ENCODE assay signal across 9 cellular contexts in genomic region chr20:8155848-8156602, GRCh38. TPM values are rescaled to one million over a fixed set of nuclear protein-coding genes. Genes with fewer than 3 reads are reported as not detected.
DNase-seq lines count a peak whose midpoint lies in the region; ATAC-seq and TF ChIP-seq lines count a peak whose summit lies in the region.
"Had no signal": no experiment of that assay in that cellular context is flagged by ENCODE, and none has a peak within 500 bp of the region (broad histone marks: within the 10 kb centered on the region; RNA-seq: fewer than 3 reads in every experiment).

No MANE protein-coding gene starts in this region.

- TF ChIP-seq POLR2A in body of pancreas (IDR thresholded peaks at IDR 0.05) (no peak), testis (IDR thresholded peaks at IDR 0.05) (no peak), tibial nerve (IDR thresholded peaks at IDR 0.05) (no peak)

- peak; percentile 60 for ATAC-seq in body of pancreas
- no peak for ATAC-seq in GM21526 (IDR thresholded peaks at IDR 0.05; ENCODE audit: low FRiP score, unreplicated experiment)

- no peak for TF ChIP-seq EP300 in tibial nerve (IDR thresholded peaks at IDR 0.05)

- WGBS in body of pancreas, 2 donors: 55% methylated on average over 2 of the region's 2 CpGs
- WGBS in testis, 2 donors: 66 to 82% methylated on average over 2 of the region's 2 CpGs
- 47 to 55% methylated on average over 2 of the region's 2 CpGs for WGBS in tibial nerve, 2 donors

- H3K4me3 Mint-ChIP-seq in HFFc6: no peak overlapping the region

- H3K27ac ChIP-seq in body of pancreas: peak overlapping the region in 1 of 4 donors; percentile 45
- no peak overlapping the region for H3K27ac ChIP-seq in testis
- H3K27ac ChIP-seq in tibial nerve: peak overlapping the region in 1 of 4 donors; percentile 47
- H3K27ac ChIP-seq: neutrophil had no signal

- no peaks in the 10 kb centered on the region for H3K36me3 ChIP-seq in body of pancreas (replicated peaks in 1 of 2; ENCODE audit: insufficient read depth in 1 of 2, low read depth in 2 of 2)
- no peaks in the 10 kb centered on the region for H3K36me3 ChIP-seq in testis (ENCODE audit: low read depth, missing control alignments)
- peaks cover 0 to 6% (median 0%) of the 10 kb centered on the region in 3 donors for H3K36me3 ChIP-seq in tibial nerve
- H3K36me3 ChIP-seq: neutrophil had no signal

- H3K27ac Mint-ChIP-seq in HFFc6: peak overlapping the region; percentile 63

- peaks cover 67% of the 10 kb centered on the region for H3K4me1 Mint-ChIP-seq in HFFc6 (ENCODE audit: low read depth)

- H3K9me3 ChIP-seq in body of pancreas (no peaks in the 10 kb centered on the region), testis (no peaks in the 10 kb centered on the region), tibial nerve (no peaks in the 10 kb centered on the region)
- H3K9me3 ChIP-seq: neutrophil had no signal

- H3K36me3 Mint-ChIP-seq in HFFc6 (ENCODE audit: low read depth): peaks cover 23% of the 10 kb centered on the region

- H3K27me3 Mint-ChIP-seq in HFFc6 (ENCODE audit: insufficient read depth): no peaks in the 10 kb centered on the region; the same call in 1 of the 2 replicates

- peak; percentile 73 for DNase-seq in DMS53 treated with DMSO at 0.1 percent for 48 hours (lab: John Stamatoyannopoulos, UW; ENCODE audit: unreplicated experiment)
- DNase-seq in HFFc6: no peak
- DNase-seq in body of pancreas: no peak
- DNase-seq in mucosa of gallbladder (ENCODE audit: low spot score): peak; percentile 53
- DNase-seq in DMS79 treated with DMSO at 0.1 percent for 48 hours (lab: John Stamatoyannopoulos, UW): no peak
- DNase-seq in testis: no peak
- no peak for DNase-seq in tibial nerve (ENCODE audit: low spot score in 2 of 2)

- no peak for TF ChIP-seq CTCF in HFFc6 (IDR thresholded peaks at IDR 0.05)
- TF ChIP-seq CTCF in body of pancreas (IDR thresholded peaks at IDR 0.05): no peak
- TF ChIP-seq CTCF in testis (IDR thresholded peaks at IDR 0.05): no peak
- no peak for TF ChIP-seq CTCF in tibial nerve (IDR thresholded peaks at IDR 0.05)

- H3K4me1 ChIP-seq in body of pancreas (peaks cover 37% of the 10 kb centered on the region), testis (no peaks in the 10 kb centered on the region), tibial nerve (peaks cover 0 to 42% (median 18%) of the 10 kb centered on the region in 4 donors)

- H3K4me3 ChIP-seq in body of pancreas (no peak overlapping the region), testis (no peak overlapping the region), tibial nerve (no peak overlapping the region)

- H3K27me3 ChIP-seq in body of pancreas (no peaks in the 10 kb centered on the region), testis (no peaks in the 10 kb centered on the region), tibial nerve (no peaks in the 10 kb centered on the region)
- H3K27me3 ChIP-seq: neutrophil had no signal

- H3K9me3 Mint-ChIP-seq in HFFc6: peaks cover 21% of the 10 kb centered on the region

- intact Hi-C loops in body of pancreas (cut with DNase I): no loop called here
- intact Hi-C loops in testis (cut with DNase I; ENCODE audit: low total_unique reads): no loop called here

RNA-seq across cellular contexts. Expression of gene PLCB1, which starts 24.0 kb away (rescaled TPM):
- 10 to 100 TPM; 17.2 to 25.7 (median 23.1) TPM for total RNA-seq in HFFc6 (2021; fragmentation: NEBNext Ultra II Directional; extraction: Animal tissue kit (Norgen Biotek cat#: 25700))
- total RNA-seq in body of pancreas: 10 to 100 TPM; 32.9 to 46.1 TPM
- total RNA-seq in mucosa of gallbladder: 19.0 TPM
- total RNA-seq in testis: 1 to 10 TPM; 8.2 to 9.8 TPM
- polyA plus RNA-seq in testis (ENCODE audit: insufficient read depth, low read depth, low replicate concordance): 3.1 TPM
- 10 to 100 TPM; 34.7 to 52.8 (median 39.2) TPM for total RNA-seq in tibial nerve

Comparison
In these comparisons a context has a peak if more than half of its experiments do, and no peak if none do; other contexts are left out.
1. DNase-seq: peak in DMS53 treated with DMSO at 0.1 percent for 48 hours (single experiment) and mucosa of gallbladder (single experiment); none in HFFc6 (single experiment), body of pancreas (0 of 4), DMS79 treated with DMSO at 0.1 percent for 48 hours (single experiment), testis (single experiment) and tibial nerve (0 of 2).